Comparison of ENCODE assay signal across 17 cellular contexts in genomic region chr14:69313176-69313575, GRCh38. TPM values are rescaled to one million over a fixed set of nuclear protein-coding genes. Genes with fewer than 3 reads are reported as not detected.
"Had no signal": no experiment of that assay in that cellular context is flagged by ENCODE, and none has a peak within 500 bp of the region (broad histone marks: within the 10 kb centered on the region; RNA-seq: fewer than 3 reads in every experiment).

No MANE protein-coding gene starts in this region.

- H3K4me3 ChIP-seq: lower lobe of right lung, skin epidermis, thoracic aorta had no signal

- H3K36me3 ChIP-seq: lower lobe of right lung, thoracic aorta had no signal

- H3K36me3 Mint-ChIP-seq: immature natural killer cell; natural killer cell treated with Interleukin-12 subunit alpha and Interleukin-12 subunit beta and Interleukin-15 and Interleukin-18, amount 100 ng/mL, for 72 hours; stimulated activated memory B cell treated with anti-CD40 and anti-IgM and Interleukin-4, amounts not matched to agents 10 μg/mL and 1 μg/mL and 100 μg/mL, for 72 hours; T-cell had no signal

- H3K27ac ChIP-seq: lower lobe of right lung, thoracic aorta had no signal

- H3K9me3 ChIP-seq: lower lobe of right lung, thoracic aorta had no signal

- H3K9me3 Mint-ChIP-seq: activated CD4-positive, alpha-beta T cell treated with anti-CD3 and anti-CD28 coated beads, Interleukin-2, amount 10 ng/mL, durations not matched to agents 7 days and 5 days; dendritic cell treated with granulocyte-macrophage colony-stimulating factor and Interleukin-4, amounts not matched to agents 40 ng/mL and 50 ng/mL, for 4 days; effector memory CD8-positive, alpha-beta T cell; natural killer cell treated with Interleukin-12 subunit alpha and Interleukin-12 subunit beta and Interleukin-15 and Interleukin-18, amount 100 ng/mL, for 72 hours had no signal

- H3K4me1 Mint-ChIP-seq: activated CD4-positive, alpha-beta T cell treated with anti-CD3 and anti-CD28 coated beads, Interleukin-2, amount 10 ng/mL, durations not matched to agents 7 days and 5 days; immature natural killer cell; T-cell had no signal

- ATAC-seq: activated CD8-positive, alpha-beta T cell treated with anti-CD3 and anti-CD28 coated beads, Interleukin-2, amount 10 ng/mL, durations not matched to agents 7 days and 5 days; effector memory CD8-positive, alpha-beta T cell; lower lobe of right lung; SK-N-SH treated with all-trans-retinoic acid at 6 μM for 48 hours; stimulated activated memory B cell treated with anti-CD40 and anti-IgM and Interleukin-4, amounts not matched to agents 10 μg/mL and 1 μg/mL and 100 μg/mL, for 72 hours; T-cell had no signal

- H3K4me3 Mint-ChIP-seq: activated CD4-positive, alpha-beta T cell treated with anti-CD3 and anti-CD28 coated beads, Interleukin-2, amount 10 ng/mL, durations not matched to agents 7 days and 5 days; activated CD8-positive, alpha-beta T cell treated with anti-CD3 and anti-CD28 coated beads, Interleukin-2, amount 10 ng/mL, durations not matched to agents 7 days and 5 days; dendritic cell treated with granulocyte-macrophage colony-stimulating factor and Interleukin-4, amounts not matched to agents 40 ng/mL and 50 ng/mL, for 4 days; effector memory CD8-positive, alpha-beta T cell; immature natural killer cell; natural killer cell treated with Interleukin-12 subunit alpha and Interleukin-12 subunit beta and Interleukin-15 and Interleukin-18, amount 100 ng/mL, for 72 hours; stimulated activated memory B cell treated with anti-CD40 and anti-IgM and Interleukin-4, amounts not matched to agents 10 μg/mL and 1 μg/mL and 100 μg/mL, for 72 hours; T-cell had no signal

- DNase-seq: activated CD4-positive, alpha-beta T cell treated with anti-CD3 and anti-CD28 coated beads, Interleukin-2, amount 10 ng/mL, durations not matched to agents 7 days and 5 days; activated CD8-positive, alpha-beta T cell treated with anti-CD3 and anti-CD28 coated beads, Interleukin-2, amount 10 ng/mL, durations not matched to agents 7 days and 5 days; activated naive CD4-positive, alpha-beta T cell treated with Interleukin-2 at 50 U/mL for 16 hours; effector memory CD8-positive, alpha-beta T cell; immature natural killer cell; lower lobe of right lung; retina; SHP77 treated with DMSO at 0.1 percent for 48 hours; stimulated activated CD4-positive, alpha-beta T cell treated with anti-CD3 and anti-CD28 coated beads, Interleukin-4, amount 100 ng/mL, for 24 hours had no signal

- H3K27ac Mint-ChIP-seq: activated CD4-positive, alpha-beta T cell treated with anti-CD3 and anti-CD28 coated beads, Interleukin-2, amount 10 ng/mL, durations not matched to agents 7 days and 5 days; activated CD8-positive, alpha-beta T cell treated with anti-CD3 and anti-CD28 coated beads, Interleukin-2, amount 10 ng/mL, durations not matched to agents 7 days and 5 days; dendritic cell treated with granulocyte-macrophage colony-stimulating factor and Interleukin-4, amounts not matched to agents 40 ng/mL and 50 ng/mL, for 4 days; effector memory CD8-positive, alpha-beta T cell; immature natural killer cell; natural killer cell treated with Interleukin-12 subunit alpha and Interleukin-12 subunit beta and Interleukin-15 and Interleukin-18, amount 100 ng/mL, for 72 hours; stimulated activated memory B cell treated with anti-CD40 and anti-IgM and Interleukin-4, amounts not matched to agents 10 μg/mL and 1 μg/mL and 100 μg/mL, for 72 hours; T-cell had no signal

RNA-seq across cellular contexts. Expression of gene GALNT16, which starts 53.2 kb away (rescaled TPM):
- total RNA-seq: activated CD4-positive, alpha-beta T cell treated with anti-CD3 and anti-CD28 coated beads, Interleukin-2, amount 10 ng/mL, durations not matched to agents 7 days and 5 days; activated CD8-positive, alpha-beta T cell treated with anti-CD3 and anti-CD28 coated beads, Interleukin-2, amount 10 ng/mL, durations not matched to agents 7 days and 5 days; bronchial epithelial cell had no signal
- polyA plus RNA-seq: immature natural killer cell had no signal
